8 cellular contexts compared by ENCODE assay signal in genomic region chr12:54304187-54304810, GRCh38. TPM values are rescaled to one million over a fixed set of nuclear protein-coding genes. Genes with fewer than 3 reads are reported as not detected.
DNase-seq lines count a peak whose midpoint lies in the region; ATAC-seq, FAIRE-seq and TF ChIP-seq lines count a peak whose summit lies in the region.

No MANE protein-coding gene starts in this region.

- TF ChIP-seq CTCF in choroid plexus epithelial cell (conservative IDR thresholded peaks at IDR 0.05; ENCODE audit: low read depth, low read length), result no peak

- no peak for FAIRE-seq in frontal cortex (lab: Jason Lieb, UNC)

- DNase-seq in CMK (ENCODE audit: low read depth) (peak; percentile 98), NCI-H146 (lab: John Stamatoyannopoulos, UW) (peak; percentile 76), choroid plexus epithelial cell (ENCODE audit: low read depth) (peak; percentile 71), mesenteric fat pad (ENCODE audit: low spot score) (peak; percentile 91), 8988T (no peak), frontal cortex (ENCODE audit: low spot score in 2 of 2) (no peak)

- peak overlapping the region; percentile 8 for H3K4me3 ChIP-seq in choroid plexus epithelial cell (ENCODE audit: low read depth, low read length)

- no peak for ATAC-seq in HG02885 (IDR thresholded peaks at IDR 0.05; ENCODE audit: poor library complexity, unreplicated experiment)
- ATAC-seq in GM21529 (IDR thresholded peaks at IDR 0.05; ENCODE audit: unreplicated experiment), result no peak

RNA-seq across cellular contexts. Expression of gene NFE2, which starts 3.5 kb away (rescaled TPM):
- total RNA-seq in mesenteric fat pad (4.9 TPM), frontal cortex (0.82 TPM)

RNA-seq across cellular contexts. Expression of gene COPZ1, which starts 20.6 kb away (rescaled TPM):
- total RNA-seq in mesenteric fat pad (93.8 TPM), frontal cortex (59.9 TPM)

RNA-seq across cellular contexts. Expression of gene HNRNPA1, which starts 23.8 kb away (rescaled TPM):
- 655 TPM for total RNA-seq in mesenteric fat pad
- total RNA-seq in frontal cortex, result 679 TPM

RNA-seq across cellular contexts. Expression of gene CBX5, which starts 24.4 kb away (rescaled TPM):
- total RNA-seq in mesenteric fat pad (35.2 TPM), frontal cortex (83.2 TPM)

RNA-seq across cellular contexts. Expression of gene GPR84, which starts 60.0 kb away (rescaled TPM):
- total RNA-seq in mesenteric fat pad (2.3 TPM), frontal cortex (not detected)

Comparison
In these comparisons a context has a peak if more than half of its experiments do, and no peak if none do; other contexts are left out.
1. DNase-seq: peak in CMK (single experiment), NCI-H146 (single experiment), choroid plexus epithelial cell (single experiment) and mesenteric fat pad (single experiment); none in 8988T (single experiment) and frontal cortex (0 of 2).